In the genomic region with DNA sequence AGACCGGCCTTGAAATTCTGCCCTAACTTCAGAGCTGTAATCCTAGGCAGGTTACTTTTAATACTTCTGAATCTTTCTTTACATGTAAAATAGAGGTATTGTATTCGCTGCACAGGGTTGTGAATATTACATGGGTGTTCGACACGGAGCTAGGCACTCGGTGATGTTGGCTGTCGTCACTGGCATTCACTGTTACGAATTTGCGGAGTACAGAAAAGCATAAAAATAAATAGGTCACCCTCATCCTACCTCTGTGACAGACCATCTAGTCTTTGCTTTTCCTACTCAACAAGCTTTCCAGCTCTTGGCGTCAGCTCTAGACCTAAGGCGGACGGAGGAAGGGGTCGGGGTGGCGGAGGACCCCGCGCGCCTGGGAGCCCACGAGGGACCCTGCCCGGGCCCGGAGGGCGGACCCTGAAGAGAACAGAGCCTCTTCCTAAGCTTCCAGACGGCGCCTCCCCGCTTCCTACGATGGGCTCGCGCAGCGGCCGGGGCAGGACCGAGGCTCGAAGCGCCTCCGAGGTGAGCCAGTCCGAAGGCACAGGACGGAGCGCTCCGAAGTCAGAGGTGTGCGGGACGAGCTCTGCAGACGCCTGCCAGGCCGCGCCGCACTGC, we compare ENCODE assay signal across 8 cellular contexts. TPM values are rescaled to one million over a fixed set of nuclear protein-coding genes. Genes with fewer than 3 reads are reported as not detected.
DNase-seq lines count a peak whose midpoint lies in the region; ATAC-seq lines count a peak whose summit lies in the region.

No MANE protein-coding gene starts in this region.

- WGBS in mesenchymal stem cell, result 18% methylated on average over 35 of the region's 42 CpGs
- WGBS in aorta, 2 donors, result 6% methylated on average over 38 to 42 of the region's 42 CpGs

- H3K4me1 Mint-ChIP-seq in central memory CD8-positive, alpha-beta T cell, result peaks cover 22% of the 10 kb centered on the region

- H3K9me3 ChIP-seq in KOPT-K1 (ENCODE audit: insufficient read depth, low read length, poor library complexity, severe bottlenecking), result no peaks in the 10 kb centered on the region
- no peaks in the 10 kb centered on the region for H3K9me3 ChIP-seq in mesenchymal stem cell (ENCODE audit: control insufficient read depth, low read length)
- no peaks in the 10 kb centered on the region for H3K9me3 ChIP-seq in aorta (ENCODE audit: control insufficient read depth, low read length)

- H3K27ac ChIP-seq in KOPT-K1 (ENCODE audit: low read depth, low read length, poor library complexity, severe bottlenecking) (peak overlapping the region; percentile 82), mesenchymal stem cell (ENCODE audit: low read length, poor library complexity, severe bottlenecking) (no peak overlapping the region), aorta (ENCODE audit: low read depth in 1 of 2, low read length in 2 of 2) (peak overlapping the region in 1 of 2 donors; percentile 20)

- H2AFZ ChIP-seq in mesenchymal stem cell (ENCODE audit: low read depth, low read length), result peak overlapping the region; percentile 80

- intact Hi-C loops in aorta (cut with DNase I), result loop anchor here (5.0 kb wide), 1 partner anchor 175 kb away; no protein-coding TSS in a partner anchor

- peak overlapping the region; percentile 79 for H4K8ac ChIP-seq in mesenchymal stem cell (ENCODE audit: low read length)

- no peak for DNase-seq in central memory CD8-positive, alpha-beta T cell (ENCODE audit: low spot score in 2 of 2)
- DNase-seq in mesenchymal stem cell (no peak), aorta (peak in 1 of 2 donors; percentile 81), NCI-H1694 treated with DMSO at 0.1 percent for 48 hours (lab: John Stamatoyannopoulos, UW) (no peak), HuH-7.5 (ENCODE audit: low spot score) (no peak)

- H3K4ac ChIP-seq in mesenchymal stem cell (ENCODE audit: low read depth in 1 of 2, low read length in 2 of 2), result peak overlapping the region; percentile 10 to 99

- peak overlapping the region; percentile 64 for H3K27ac Mint-ChIP-seq in central memory CD8-positive, alpha-beta T cell (ENCODE audit: low read depth)

- no peak overlapping the region for H2BK5ac ChIP-seq in mesenchymal stem cell (ENCODE audit: low read depth, low read length, poor library complexity, severe bottlenecking)

- peak overlapping the region; percentile 7 for H2BK120ac ChIP-seq in mesenchymal stem cell (ENCODE audit: low read depth, low read length)

- peak overlapping the region in 1 of 2 experiments; percentile 94 for H3K14ac ChIP-seq in mesenchymal stem cell (ENCODE audit: low read length in 2 of 2)

- H3K23ac ChIP-seq in mesenchymal stem cell (ENCODE audit: low read length in 2 of 2), result peak overlapping the region in 1 of 2 experiments; percentile 87

- peak overlapping the region; percentile 82 for H2BK15ac ChIP-seq in mesenchymal stem cell (ENCODE audit: low read depth, poor library complexity, severe bottlenecking)

- H3K4me3 Mint-ChIP-seq in central memory CD8-positive, alpha-beta T cell, result peak overlapping the region; percentile 72

- peak overlapping the region; percentile 97 for H3K9ac ChIP-seq in mesenchymal stem cell (ENCODE audit: low read length)

- H4K91ac ChIP-seq in mesenchymal stem cell (ENCODE audit: low read length), result peak overlapping the region; percentile 93

- peak overlapping the region; percentile 75 to 98 for H2BK12ac ChIP-seq in mesenchymal stem cell (ENCODE audit: low read length in 2 of 2)

- H3K79me1 ChIP-seq in mesenchymal stem cell (replicated peaks; ENCODE audit: low read length, poor library complexity, severe bottlenecking), result peaks cover 17% of the 10 kb centered on the region

- H3K36me3 Mint-ChIP-seq in central memory CD8-positive, alpha-beta T cell (ENCODE audit: insufficient read depth), result peaks cover 15% of the 10 kb centered on the region

- H3K27me3 ChIP-seq in mesenchymal stem cell (ENCODE audit: control insufficient read depth in 1 of 2, insufficient read depth in 1 of 2, low read length in 2 of 2), result no peaks in the 10 kb centered on the region
- H3K27me3 ChIP-seq in aorta (ENCODE audit: control insufficient read depth in 1 of 2, insufficient read depth in 2 of 2, low read length in 1 of 2), result no peaks in the 10 kb centered on the region

- H3K4me1 ChIP-seq in mesenchymal stem cell (ENCODE audit: control insufficient read depth, insufficient read depth, low read depth, low read length), result peaks cover 32% of the 10 kb centered on the region
- no peaks in the 10 kb centered on the region for H3K4me1 ChIP-seq in aorta (ENCODE audit: control insufficient read depth in 1 of 2, insufficient read depth in 2 of 2, low read length in 2 of 2)

- ATAC-seq in GM18498 (IDR thresholded peaks at IDR 0.05; ENCODE audit: unreplicated experiment) (peak; percentile 11), aorta (ENCODE audit: low FRiP score) (peak; percentile 45), HG03039 (IDR thresholded peaks at IDR 0.05; ENCODE audit: unreplicated experiment) (no peak)
- no peak for ATAC-seq in central memory CD8-positive, alpha-beta T cell (replicated peaks; ENCODE audit: extremely low read depth, poor library complexity, severe bottlenecking)

- H3K27me3 Mint-ChIP-seq in central memory CD8-positive, alpha-beta T cell, result no peaks in the 10 kb centered on the region

- H3K18ac ChIP-seq in mesenchymal stem cell (ENCODE audit: low read depth in 1 of 2, low read length in 2 of 2), result peak overlapping the region; percentile 62 to 98

- H3K4me2 ChIP-seq in mesenchymal stem cell (ENCODE audit: low read length, poor library complexity, severe bottlenecking), result peak overlapping the region; percentile 92

- no peaks in the 10 kb centered on the region for H3K9me3 Mint-ChIP-seq in central memory CD8-positive, alpha-beta T cell

- peak overlapping the region; percentile 23 for H2AK5ac ChIP-seq in mesenchymal stem cell (ENCODE audit: low read length, severe bottlenecking)

- H3K36me3 ChIP-seq in KOPT-K1 (ENCODE audit: insufficient read depth, low read length) (peaks cover 21% of the 10 kb centered on the region), mesenchymal stem cell (ENCODE audit: control insufficient read depth in 1 of 2, insufficient read depth in 2 of 2, low read depth in 1 of 2, low read length in 2 of 2) (peaks cover 17 to 20% of the 10 kb centered on the region in 2 experiments), aorta (ENCODE audit: control insufficient read depth in 1 of 2, insufficient read depth in 2 of 2, low read length in 1 of 2) (peaks cover 0 to 1% of the 10 kb centered on the region in 2 donors)

- H3K4me3 ChIP-seq in mesenchymal stem cell (ENCODE audit: insufficient read depth in 1 of 2, low read depth in 1 of 2, low read length in 2 of 2), result peak overlapping the region; percentile 70 to 94
- H3K4me3 ChIP-seq in aorta (ENCODE audit: low read length in 2 of 2), result peak overlapping the region; percentile 15 to 92

RNA-seq across cellular contexts. Expression of a gene that starts 0.9 kb away (rescaled TPM):
- polyA plus RNA-seq in mesenchymal stem cell (2013, experiment 1 of 2), result 40.7 TPM
- 37.8 TPM for polyA plus RNA-seq in mesenchymal stem cell (2013, experiment 2 of 2)
- total RNA-seq in aorta, result 100 to 1,000 TPM in 1 of 2 donors, 10 to 100 TPM in 1; 90.6 to 110 TPM
- 100 to 1,000 TPM in 1 of 2 donors, 10 to 100 TPM in 1; 28.4 to 171 TPM for polyA plus RNA-seq in aorta

RNA-seq across cellular contexts. Expression of a gene that starts 17.0 kb away (rescaled TPM):
- 92.7 TPM for polyA plus RNA-seq in mesenchymal stem cell (2013, experiment 1 of 2)
- 93.6 TPM for polyA plus RNA-seq in mesenchymal stem cell (2013, experiment 2 of 2)
- 100 to 1,000 TPM; 124 to 139 TPM for total RNA-seq in aorta
- 10 to 100 TPM; 34.6 to 56.0 TPM for polyA plus RNA-seq in aorta

RNA-seq across cellular contexts. Expression of a gene that starts 53.2 kb away (rescaled TPM):
- polyA plus RNA-seq in mesenchymal stem cell (2013, experiment 1 of 2), result 2,898 TPM
- polyA plus RNA-seq in mesenchymal stem cell (2013, experiment 2 of 2), result 2,946 TPM
- total RNA-seq in aorta, result 1,000 to 10,000 TPM; 1,505 to 1,678 TPM
- polyA plus RNA-seq in aorta, result 1,000 to 10,000 TPM; 4,359 to 6,820 TPM

Comparison
In these comparisons a context has a peak if more than half of its experiments do, and no peak if none do; other contexts are left out.
1. ATAC-seq: peak in GM18498 (single experiment) and aorta (single experiment); none in central memory CD8-positive, alpha-beta T cell (single experiment) and HG03039 (single experiment).